In genomic region chr4:182140547-182140946, GRCh38 we compare ENCODE assay signal across 18 cellular contexts.
DNase-seq lines count a peak whose midpoint lies in the region; ATAC-seq and TF ChIP-seq lines count a peak whose summit lies in the region.
"Had no signal": no experiment of that assay in that cellular context is flagged by ENCODE, and none has a peak within 500 bp of the region (broad histone marks: within the 10 kb centered on the region; RNA-seq: fewer than 3 reads in every experiment).

No MANE protein-coding gene starts in this region.

- POLR2A ChIA-PET in WTC11 (lab: Charles Lee): no interaction called here

- H3K9ac ChIP-seq in endodermal cell (ENCODE audit: extremely low read depth, low read length, poor library complexity, severe bottlenecking): no peak overlapping the region
- H3K9ac ChIP-seq in smooth muscle cell (ENCODE audit: low read depth): no peak overlapping the region
- H3K9ac ChIP-seq: BLaER1 had no signal

- no peak for ATAC-seq in WTC11
- ATAC-seq: HepG2, PC-3 had no signal

- H3K36me3 Mint-ChIP-seq in WTC11 (no peaks in the 10 kb centered on the region), endodermal cell (ENCODE audit: low read depth) (no peaks in the 10 kb centered on the region), nephron progenitor cell (ENCODE audit: low read depth) (no peaks in the 10 kb centered on the region), Calu3 (ENCODE audit: insufficient read depth, unreplicated experiment) (peaks cover 18% of the 10 kb centered on the region)
- H3K36me3 Mint-ChIP-seq: CD4-positive, alpha-beta memory T cell had no signal

- no peaks in the 10 kb centered on the region for H3F3A ChIP-seq in smooth muscle cell (ENCODE audit: low read depth)

- BruUV-seq in Calu3 (replicated peaks; lab: Mats Ljungman, UMichigan): no TSS peak

- H3K4me3 Mint-ChIP-seq in WTC11: peak overlapping the region; percentile 32; the same call in 1 of the 2 replicates
- H3K4me3 Mint-ChIP-seq in endodermal cell: peak overlapping the region; percentile 51
- peak overlapping the region; percentile 63 for H3K4me3 Mint-ChIP-seq in nephron progenitor cell
- H3K4me3 Mint-ChIP-seq in Calu3 (ENCODE audit: low read depth, unreplicated experiment): no peak overlapping the region

- H3K9me3 ChIP-seq in endodermal cell (ENCODE audit: control insufficient read depth, low read length): no peaks in the 10 kb centered on the region
- H3K9me3 ChIP-seq in smooth muscle cell (replicated peaks; ENCODE audit: low read depth): no peaks in the 10 kb centered on the region

- no peaks in the 10 kb centered on the region for H3K9me3 Mint-ChIP-seq in WTC11
- H3K9me3 Mint-ChIP-seq in endodermal cell: no peaks in the 10 kb centered on the region
- H3K9me3 Mint-ChIP-seq in nephron progenitor cell: no peaks in the 10 kb centered on the region
- H3K9me3 Mint-ChIP-seq in Calu3 (ENCODE audit: low read depth, unreplicated experiment): no peaks in the 10 kb centered on the region

- H3K27me3 ChIP-seq in endodermal cell (ENCODE audit: control insufficient read depth, insufficient read depth, low read length, poor library complexity, severe bottlenecking): peaks cover 43% of the 10 kb centered on the region
- H3K27me3 ChIP-seq in smooth muscle cell (ENCODE audit: low read depth): no peaks in the 10 kb centered on the region

- H3K36me3 ChIP-seq in endodermal cell (ENCODE audit: control insufficient read depth, insufficient read depth, low read length) (no peaks in the 10 kb centered on the region), smooth muscle cell (ENCODE audit: low read depth) (no peaks in the 10 kb centered on the region)
- H3K36me3 ChIP-seq: BLaER1 had no signal

- H2AFZ ChIP-seq in smooth muscle cell (ENCODE audit: low read depth): no peak overlapping the region

- peaks cover 57% of the 10 kb centered on the region for H3K4me1 Mint-ChIP-seq in WTC11
- peaks cover 31% of the 10 kb centered on the region for H3K4me1 Mint-ChIP-seq in endodermal cell
- peaks cover 67% of the 10 kb centered on the region for H3K4me1 Mint-ChIP-seq in nephron progenitor cell
- peaks cover 8% of the 10 kb centered on the region for H3K4me1 Mint-ChIP-seq in Calu3 (ENCODE audit: low read depth, unreplicated experiment)

- no peak for TF ChIP-seq CTCF in WTC11 (IDR thresholded peaks at IDR 0.05)
- no peak for TF ChIP-seq CTCF in endodermal cell (conservative IDR thresholded peaks at IDR 0.05)
- no peak for TF ChIP-seq CTCF in nephron progenitor cell (IDR thresholded peaks at IDR 0.05)
- TF ChIP-seq CTCF in smooth muscle cell (IDR thresholded peaks at IDR 0.05; ENCODE audit: borderline replicate concordance, insufficient read depth, poor library complexity, severe bottlenecking): no peak
- no peak for TF ChIP-seq CTCF in Calu3 (IDR thresholded peaks at IDR 0.05; ENCODE audit: unreplicated experiment)

- H3K27ac Mint-ChIP-seq in WTC11: no peak overlapping the region
- H3K27ac Mint-ChIP-seq in endodermal cell: no peak overlapping the region
- no peak overlapping the region for H3K27ac Mint-ChIP-seq in nephron progenitor cell
- H3K27ac Mint-ChIP-seq in Calu3 (ENCODE audit: unreplicated experiment): no peak overlapping the region
- H3K27ac Mint-ChIP-seq: CD4-positive, alpha-beta memory T cell had no signal

- H3K4me3 ChIP-seq in endodermal cell (ENCODE audit: low read length): no peak overlapping the region
- peak overlapping the region; percentile 91 for H3K4me3 ChIP-seq in smooth muscle cell
- H3K4me3 ChIP-seq: BLaER1 had no signal

- H3K27me3 Mint-ChIP-seq in WTC11 (ENCODE audit: low read depth): peaks cover 30% of the 10 kb centered on the region
- peaks cover 59% of the 10 kb centered on the region for H3K27me3 Mint-ChIP-seq in endodermal cell (ENCODE audit: insufficient read depth)
- peaks cover 39% of the 10 kb centered on the region for H3K27me3 Mint-ChIP-seq in nephron progenitor cell (ENCODE audit: low read depth, poor library complexity)
- no peaks in the 10 kb centered on the region for H3K27me3 Mint-ChIP-seq in Calu3 (ENCODE audit: unreplicated experiment)

- no peaks in the 10 kb centered on the region for H4K20me1 ChIP-seq in smooth muscle cell (ENCODE audit: low read depth)
- H4K20me1 ChIP-seq: BLaER1 had no signal

- H3K4me1 ChIP-seq in endodermal cell (ENCODE audit: control insufficient read depth, insufficient read depth, low read length): no peaks in the 10 kb centered on the region
- peaks cover 36% of the 10 kb centered on the region for H3K4me1 ChIP-seq in smooth muscle cell (ENCODE audit: low read depth)

- H3K79me2 ChIP-seq in smooth muscle cell (ENCODE audit: low read depth): peaks cover 22% of the 10 kb centered on the region

- H3K4me2 ChIP-seq in smooth muscle cell: peak overlapping the region; percentile 92

- 94 to 97% methylated on average over 11 to 16 of the region's 16 CpGs for WGBS in endodermal cell (ENCODE audit: insufficient coverage in 1 of 2, insufficient read length in 1 of 2), 2 experiments
- 80% methylated on average over 16 of the region's 16 CpGs for WGBS in smooth muscle cell (ENCODE audit: low lambda C conversion rate)

- H3K27ac ChIP-seq in endodermal cell (ENCODE audit: low read depth, low read length) (no peak overlapping the region), smooth muscle cell (ENCODE audit: low read depth) (no peak overlapping the region)
- H3K27ac ChIP-seq: BLaER1 had no signal

- intact Hi-C loops in Calu3 (cut with micrococcal nuclease; ENCODE audit: unreplicated experiment): no loop called here

- CTCF ChIA-PET in WTC11 (lab: Charles Lee) (no interaction called here), Calu3 (lab: Charles Lee) (no interaction called here)

- DNase-seq in WTC11 (ENCODE audit: low spot score) (no peak), endodermal cell (peak; percentile 57), nephron progenitor cell (no peak), smooth muscle cell (lab: John Stamatoyannopoulos, UW; ENCODE audit: unreplicated experiment) (no peak), Calu3 (no peak), HuH-7 (ENCODE audit: low spot score) (no peak), NCI-H2029 treated with DMSO at 0.1 percent for 48 hours (lab: John Stamatoyannopoulos, UW) (no peak)
- DNase-seq: CD4-positive, alpha-beta memory T cell; KG1; MV-4-11; NCI-H1694 treated with DMSO at 0.1 percent for 48 hours; NCI-H226; NCI-H524; PC-3; RPMI8226; SIG-M5 had no signal

TF ChIP-seq in WTC11, 78 proteins besides CTCF, POLR2A, EP300 and RAD21:
- TF ChIP-seq TEAD1 (CRISPR knock-in tag; IDR thresholded peaks at IDR 0.05) (no peak), OVOL2 (CRISPR knock-in tag; IDR thresholded peaks at IDR 0.05; ENCODE audit: borderline replicate concordance) (no peak), RORB (CRISPR knock-in tag; IDR thresholded peaks at IDR 0.05) (no peak), GRHL2 (CRISPR knock-in tag; IDR thresholded peaks at IDR 0.05; ENCODE audit: insufficient replicate concordance, severe bottlenecking) (no peak), CDX4 (CRISPR knock-in tag; IDR thresholded peaks at IDR 0.05; ENCODE audit: borderline replicate concordance) (no peak), ZNF121 (CRISPR knock-in tag; IDR thresholded peaks at IDR 0.05) (no peak), EMX1 (CRISPR knock-in tag; IDR thresholded peaks at IDR 0.05) (no peak), ZNF425 (CRISPR knock-in tag; conservative IDR thresholded peaks at IDR 0.05) (no peak), NFATC4 (CRISPR knock-in tag; IDR thresholded peaks at IDR 0.05) (no peak)
